In genomic region chr2:73069855-73070650, GRCh38 we compare ENCODE assay signal across 8 cellular contexts. TPM values are rescaled to one million over a fixed set of nuclear protein-coding genes. Genes with fewer than 3 reads are reported as not detected.
DNase-seq lines count a peak whose midpoint lies in the region; ATAC-seq and TF ChIP-seq lines count a peak whose summit lies in the region.

No MANE protein-coding gene starts in this region.

- H4K20me1 ChIP-seq in KMS-11 (ENCODE audit: insufficient read depth), result no peaks in the 10 kb centered on the region

- CTCF ChIA-PET in CD4-positive, alpha-beta memory T cell (lab: Charles Lee; ENCODE audit: partially characterized antibody), result interaction anchor here (1.6 kb wide), 1 partner anchor 107 kb away, joined by 4 read pairs; no protein-coding TSS in a partner anchor

- H3K27me3 Mint-ChIP-seq in CD4-positive, alpha-beta memory T cell, result peaks cover 0 to 1% of the 10 kb centered on the region in 2 donors
- peaks cover 3% of the 10 kb centered on the region for H3K27me3 Mint-ChIP-seq in brain

- no peaks in the 10 kb centered on the region for H3K27me3 ChIP-seq in CD4-positive, alpha-beta memory T cell (ENCODE audit: insufficient read depth, low read length)
- H3K27me3 ChIP-seq in KMS-11 (ENCODE audit: insufficient read depth, low read depth), result no peaks in the 10 kb centered on the region

- peak overlapping the region in 1 of 2 donors; percentile 88 for H3K4me3 ChIP-seq in CD4-positive, alpha-beta memory T cell (ENCODE audit: low read length in 2 of 2)
- H3K4me3 ChIP-seq in KMS-11 (IDR thresholded peaks at IDR 0.05; ENCODE audit: insufficient read depth, low read depth, low read length), result no peak overlapping the region

- H3K9ac ChIP-seq in KMS-11, result peak overlapping the region; percentile 86

- no peak for TF ChIP-seq CTCF in KMS-11 (conservative IDR thresholded peaks at IDR 0.05; ENCODE audit: low read depth, low read length)
- no peak for TF ChIP-seq CTCF in brain (conservative IDR thresholded peaks at IDR 0.05)

- peak in 1 of 5 donors; percentile 29 for DNase-seq in CD4-positive, alpha-beta memory T cell
- DNase-seq in mesenteric fat pad (ENCODE audit: low spot score) (peak; percentile 28), NCI-H2107 (lab: John Stamatoyannopoulos, UW) (no peak), DMS114 treated with DMSO at 0.1 percent for 48 hours (lab: John Stamatoyannopoulos, UW; ENCODE audit: unreplicated experiment) (no peak), NCI-H446 (lab: John Stamatoyannopoulos, UW) (no peak)

- peak overlapping the region; percentile 82 to 96 (median 87) for H3K4me3 Mint-ChIP-seq in CD4-positive, alpha-beta memory T cell
- peak overlapping the region; percentile 85 to 91 (median 89) for H3K4me3 Mint-ChIP-seq in brain

- intact Hi-C loops in CD4-positive, alpha-beta memory T cell (cut with micrococcal nuclease), result loop anchor here (1.0 to 5.0 kb wide), 4 partner anchors 77 to 1322 kb away; partner anchors contain the start of genes EGR4 and EXOC6B

- ATAC-seq in HG02885 (IDR thresholded peaks at IDR 0.05; ENCODE audit: poor library complexity, unreplicated experiment), result no peak

- H3K4me1 ChIP-seq in CD4-positive, alpha-beta memory T cell (ENCODE audit: insufficient read depth, low read length), result peaks cover 14% of the 10 kb centered on the region
- H3K4me1 ChIP-seq in KMS-11 (ENCODE audit: low read depth, poor library complexity, severe bottlenecking), result peaks cover 13% of the 10 kb centered on the region

- H3K4me1 Mint-ChIP-seq in CD4-positive, alpha-beta memory T cell, result peaks cover 17 to 43% (median 20%) of the 10 kb centered on the region in 4 donors
- H3K4me1 Mint-ChIP-seq in brain, result peaks cover 36% of the 10 kb centered on the region

- no peaks in the 10 kb centered on the region for H3K9me3 ChIP-seq in CD4-positive, alpha-beta memory T cell (ENCODE audit: control insufficient read depth in 1 of 2, low read length in 2 of 2)

- no peaks in the 10 kb centered on the region for H3K36me3 ChIP-seq in CD4-positive, alpha-beta memory T cell (ENCODE audit: insufficient read depth, low read length)
- H3K36me3 ChIP-seq in KMS-11 (ENCODE audit: insufficient read depth), result no peaks in the 10 kb centered on the region

- peaks cover 4% of the 10 kb centered on the region; the same call in 1 of the 2 replicates for H3K79me2 ChIP-seq in KMS-11 (ENCODE audit: insufficient read depth, low read depth)

- peak overlapping the region; percentile 69 for H3K4me2 ChIP-seq in KMS-11

- H3K9me3 Mint-ChIP-seq in CD4-positive, alpha-beta memory T cell, result no peaks in the 10 kb centered on the region
- H3K9me3 Mint-ChIP-seq in brain, result peaks cover 0 to 2% (median 0%) of the 10 kb centered on the region in 5 experiments

- peaks cover 0 to 9% of the 10 kb centered on the region in 2 donors for H3K36me3 Mint-ChIP-seq in CD4-positive, alpha-beta memory T cell
- peaks cover 3% of the 10 kb centered on the region for H3K36me3 Mint-ChIP-seq in brain

- H3K27ac Mint-ChIP-seq in CD4-positive, alpha-beta memory T cell, result peak overlapping the region; percentile 15 to 95 (median 48)
- H3K27ac Mint-ChIP-seq in brain, result peak overlapping the region; percentile 76 to 92 (median 89)

- peak overlapping the region; percentile 65 for H3K27ac ChIP-seq in CD4-positive, alpha-beta memory T cell (ENCODE audit: low read depth, low read length)
- peak overlapping the region; percentile 64; the same call in 1 of the 2 replicates for H3K27ac ChIP-seq in KMS-11

- H2AFZ ChIP-seq in KMS-11 (ENCODE audit: low read depth), result peak overlapping the region; percentile 96

- POLR2A ChIA-PET in CD4-positive, alpha-beta memory T cell (lab: Charles Lee; ENCODE audit: partially characterized antibody), result interaction anchor here (0.9 to 2.0 kb wide), 4 partner anchors 43 to 164 kb away, joined by 3 to 17 read pairs (median 8); partner anchors contain the start of genes CCT7, PRADC1 and RAB11FIP5

RNA-seq across cellular contexts. Expression of gene SFXN5, which starts 1.5 kb away (rescaled TPM):
- total RNA-seq in CD4-positive, alpha-beta memory T cell, result 10 to 100 TPM in 1 of 2 experiments, 1 to 10 TPM in 1; 6.5 to 10.0 TPM
- 1 to 10 TPM in 1 of 2 donors, under 1 TPM in 1; 0.95 to 1.7 TPM for polyA plus RNA-seq in CD4-positive, alpha-beta memory T cell
- 42.2 TPM for polyA plus RNA-seq in brain (ENCODE audit: insufficient read depth, low read depth, low replicate concordance)
- 11.7 TPM for total RNA-seq in mesenteric fat pad

RNA-seq across cellular contexts. Expression of gene RAB11FIP5, which starts 42.7 kb away (rescaled TPM):
- 10 to 100 TPM; 10.9 to 12.8 TPM for total RNA-seq in CD4-positive, alpha-beta memory T cell
- 10 to 100 TPM in 1 of 2 donors, 1 to 10 TPM in 1; 6.4 to 11.6 TPM for polyA plus RNA-seq in CD4-positive, alpha-beta memory T cell
- polyA plus RNA-seq in brain (ENCODE audit: insufficient read depth, low read depth, low replicate concordance), result 16.2 TPM
- 28.1 TPM for total RNA-seq in mesenteric fat pad
